Comparison of ENCODE assay signal across 10 cellular contexts in the genomic region with DNA sequence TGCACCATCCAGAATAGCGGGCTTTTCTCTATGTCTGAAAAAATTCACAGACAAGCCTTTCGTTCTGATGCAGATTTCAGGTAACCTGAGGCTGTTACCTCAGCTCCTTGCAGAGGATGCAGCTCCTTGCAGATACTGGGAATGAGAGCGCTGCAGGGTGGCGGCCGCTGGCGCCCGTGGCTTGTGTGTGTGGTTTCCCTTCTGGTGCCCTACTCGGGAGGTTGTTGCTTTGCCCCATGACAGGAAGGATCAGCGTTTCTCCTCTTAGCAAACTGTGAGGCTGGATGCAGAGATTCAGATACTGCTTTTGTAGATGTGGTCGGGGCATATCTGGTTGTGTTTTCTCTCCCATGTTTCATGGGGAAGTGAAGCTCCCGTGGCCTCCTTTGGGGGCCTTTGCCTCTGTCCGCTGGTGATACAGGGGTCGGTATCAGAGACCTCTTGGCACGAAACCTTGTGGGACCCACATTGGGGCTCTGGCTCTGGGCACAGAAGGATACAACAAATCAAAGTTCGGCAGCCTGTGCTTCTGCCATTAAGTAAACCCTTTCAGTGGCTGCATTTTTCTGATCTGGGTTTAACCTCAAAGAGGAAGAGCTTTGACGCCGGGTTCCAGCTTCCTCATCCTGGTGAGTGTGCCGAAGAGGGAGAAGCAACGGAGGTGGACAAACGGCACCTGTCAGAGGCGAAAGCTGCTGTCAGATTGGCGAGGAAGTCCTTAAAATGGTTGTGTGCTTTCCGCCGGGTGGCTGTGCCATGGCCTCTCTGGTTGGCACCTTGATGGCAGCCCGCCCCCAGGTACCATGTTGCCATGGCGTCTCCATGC.
A peak's percentile ranks its signal among the peaks of the same experiment; 100 is the strongest.
DNase-seq lines count a peak whose midpoint lies in the region; ATAC-seq and TF ChIP-seq lines count a peak whose summit lies in the region.
"Had no signal": no experiment of that assay in that cellular context is flagged by ENCODE, and none has a peak within 500 bp of the region (broad histone marks: within the 10 kb centered on the region; RNA-seq: fewer than 3 reads in every experiment).

No MANE protein-coding gene starts in this region.

- H3K36me3 Mint-ChIP-seq in CD14-positive monocyte (peaks cover 13 to 14% of the 10 kb centered on the region in 2 donors), progenitor cell of endocrine pancreas (ENCODE audit: insufficient read depth) (peaks cover under 1% of the 10 kb centered on the region)

- no peaks in the 10 kb centered on the region for H3K36me3 ChIP-seq in IMR-90 (ENCODE audit: control insufficient read depth, insufficient read depth, low read length)

- no peak overlapping the region for H2BK120ac ChIP-seq in IMR-90 (ENCODE audit: low read depth, low read length)

- dilution Hi-C loops in IMR-90 (cut with HindIII; ENCODE audit: low sequenced_read_pairs, unreplicated experiment) = no loop called here

- H3K9me1 ChIP-seq in IMR-90 (ENCODE audit: insufficient read depth, low read length) = no peaks in the 10 kb centered on the region

- POLR2A ChIA-PET in IMR-90 (lab: Charles Lee; ENCODE audit: unreplicated experiment) = no interaction called here

- no peak overlapping the region for H4K5ac ChIP-seq in IMR-90 (ENCODE audit: low read depth, low read length)

- WGBS in IMR-90 (ENCODE audit: extremely low coverage in 2 of 2, insufficient read length in 1 of 2), 2 experiments = 81% methylated on average over 7 of the region's 26 CpGs; no CpG with 5 or more reads in 1 of the 2 experiments

- H3K56ac ChIP-seq in IMR-90 (ENCODE audit: extremely low read depth, insufficient read depth, low read length) = no peak overlapping the region

- H3K79me1 ChIP-seq in IMR-90 (ENCODE audit: low read depth in 1 of 2, low read length in 2 of 2) = no peaks in the 10 kb centered on the region

- no peak overlapping the region for H3K18ac ChIP-seq in IMR-90 (ENCODE audit: low read depth, low read length)

- intact Hi-C loops in CD14-positive monocyte (cut with micrococcal nuclease) (loop anchor here (2.0 to 10.0 kb wide), 4 partner anchors 52 to 208 kb away; no protein-coding TSS in a partner anchor), IMR-90 (cut with micrococcal nuclease) (no loop called here)

- no peak for ATAC-seq in IMR-90 (ENCODE audit: low read depth)
- ATAC-seq in HG03565 (IDR thresholded peaks at IDR 0.05; ENCODE audit: unreplicated experiment) = no peak
- no peak for ATAC-seq in HG03378 (IDR thresholded peaks at IDR 0.05; ENCODE audit: unreplicated experiment)
- ATAC-seq in GM21367 (IDR thresholded peaks at IDR 0.05; ENCODE audit: unreplicated experiment) = no peak

- no peak for TF ChIP-seq RAD21 in IMR-90 (IDR thresholded peaks at IDR 0.05; ENCODE audit: low read length)

- H3K4ac ChIP-seq in IMR-90 (ENCODE audit: low read depth, low read length) = no peak overlapping the region

- no peaks in the 10 kb centered on the region for H3K9me3 ChIP-seq in IMR-90 (ENCODE audit: control insufficient read depth, insufficient read depth, low read length)
- H3K9me3 ChIP-seq in mononuclear cell (ENCODE audit: low read depth, low read length) = no peaks in the 10 kb centered on the region

- H2BK15ac ChIP-seq in IMR-90 (ENCODE audit: low read depth, low read length) = no peak overlapping the region

- TF ChIP-seq CTCF in CD14-positive monocyte (IDR thresholded peaks at IDR 0.05) (no peak), IMR-90 (conservative IDR thresholded peaks at IDR 0.05; ENCODE audit: low read depth, low read length) (no peak), progenitor cell of endocrine pancreas (IDR thresholded peaks at IDR 0.05; ENCODE audit: unreplicated experiment) (no peak)

- peaks cover 55% of the 10 kb centered on the region for H3K4me1 Mint-ChIP-seq in CD14-positive monocyte
- H3K4me1 Mint-ChIP-seq in progenitor cell of endocrine pancreas (ENCODE audit: low read depth) = peaks cover 3% of the 10 kb centered on the region

- H3K27me3 Mint-ChIP-seq in CD14-positive monocyte (ENCODE audit: low read depth in 3 of 3) = no peaks in the 10 kb centered on the region
- H3K27me3 Mint-ChIP-seq in progenitor cell of endocrine pancreas = no peaks in the 10 kb centered on the region

- H3K27ac ChIP-seq in IMR-90 (ENCODE audit: insufficient read depth, low read length) = no peak overlapping the region

- no peak overlapping the region for H3K14ac ChIP-seq in IMR-90 (replicated peaks; ENCODE audit: low read depth, low read length)

- H2BK20ac ChIP-seq in IMR-90 (ENCODE audit: low read depth, low read length) = no peak overlapping the region

- H2AK9ac ChIP-seq in IMR-90 (replicated peaks; ENCODE audit: low read depth, low read length, poor library complexity) = peak overlapping the region; percentile 15

- TF ChIP-seq POLR2A in IMR-90 (IDR thresholded peaks at IDR 0.05; ENCODE audit: low read depth, low read length) = no peak

- H2AFZ ChIP-seq in IMR-90 (replicated peaks; ENCODE audit: low read length, poor library complexity) = peak overlapping the region; percentile 26

- no TSS peak for BruUV-seq in IMR-90 (replicated peaks; lab: Mats Ljungman, UMichigan)

- H3K27me3 ChIP-seq in IMR-90 (ENCODE audit: control insufficient read depth, insufficient read depth, low read length) (peaks cover 7% of the 10 kb centered on the region), mononuclear cell (ENCODE audit: insufficient read depth, low read length) (no peaks in the 10 kb centered on the region)

- H2BK5ac ChIP-seq in IMR-90 (ENCODE audit: low read depth, low read length, poor library complexity, severe bottlenecking) = no peak overlapping the region

- H3K4me1 ChIP-seq in IMR-90 (ENCODE audit: control insufficient read depth, insufficient read depth, low read length) (peaks cover 2% of the 10 kb centered on the region; the same call in 1 of the 2 replicates), mononuclear cell (ENCODE audit: insufficient read depth, low read length) (peaks cover 50% of the 10 kb centered on the region)

- H3K4me3 Mint-ChIP-seq in CD14-positive monocyte (peak overlapping the region; percentile 85 to 94), progenitor cell of endocrine pancreas (ENCODE audit: low read depth) (no peak overlapping the region)
- H3K4me3 Mint-ChIP-seq: HFFc6 had no signal

- no peak overlapping the region for H3K9ac ChIP-seq in IMR-90 (ENCODE audit: low read depth, low read length)

- no peak overlapping the region for H3K4me3 ChIP-seq in IMR-90 (ENCODE audit: insufficient read depth, low read depth, low read length)
- H3K4me3 ChIP-seq in mononuclear cell (ENCODE audit: low read length) = peak overlapping the region; percentile 11

- H4K8ac ChIP-seq in IMR-90 (ENCODE audit: low read depth in 2 of 2, low read length in 2 of 2) = no peak overlapping the region

- no peak overlapping the region for H3K23ac ChIP-seq in IMR-90 (ENCODE audit: low read depth, low read length)

- H3K27ac Mint-ChIP-seq in CD14-positive monocyte (peak overlapping the region; percentile 93 to 98 (median 96)), progenitor cell of endocrine pancreas (no peak overlapping the region)
- H3K27ac Mint-ChIP-seq: HFFc6 had no signal

- H4K20me1 ChIP-seq in IMR-90 (ENCODE audit: insufficient read depth, low read length) = no peaks in the 10 kb centered on the region

- H3K9me3 Mint-ChIP-seq in CD14-positive monocyte = no peaks in the 10 kb centered on the region
- no peaks in the 10 kb centered on the region for H3K9me3 Mint-ChIP-seq in progenitor cell of endocrine pancreas (ENCODE audit: low read depth)
- H3K9me3 Mint-ChIP-seq: HFFc6 had no signal

- no peak overlapping the region for H3K4me2 ChIP-seq in IMR-90 (ENCODE audit: low read depth, low read length)

- H2AK5ac ChIP-seq in IMR-90 (ENCODE audit: low read depth, low read length) = no peak overlapping the region

- in situ Hi-C loops in IMR-90 (cut with MboI; ENCODE audit: low sequenced_read_pairs) = loop anchor here (5.0 kb wide), 1 partner anchor 203 kb away; no protein-coding TSS in a partner anchor

- DNase-seq in CD14-positive monocyte (ENCODE audit: low spot score) (peak; percentile 75), IMR-90 (no peak), progenitor cell of endocrine pancreas (ENCODE audit: low spot score, unreplicated experiment) (no peak)
- DNase-seq in activated T-cell treated with anti-CD3 and anti-CD28 coated beads, Interleukin-2, amount 50 U/mL, for 48 hours = peak; percentile 26 to 29
- DNase-seq: HFFc6, NCI-H446 had no signal

- H4K91ac ChIP-seq in IMR-90 (ENCODE audit: insufficient read depth, low read depth, low read length) = no peak overlapping the region

- CTCF ChIA-PET in IMR-90 (lab: Yijun Ruan, JAX) = interaction anchor here (1.2 to 1.7 kb wide), 2 partner anchors 59 to 207 kb away, joined by 3 to 7 read pairs; no protein-coding TSS in a partner anchor

TF ChIP-seq in IMR-90, 13 proteins besides CTCF, POLR2A, EP300 and RAD21:
- no peak for TF ChIP-seq NFE2L2 (IDR thresholded peaks at IDR 0.05; ENCODE audit: low read depth, low read length)
- TF ChIP-seq CEBPB (IDR thresholded peaks at IDR 0.05; ENCODE audit: low read depth, low read length) = no peak
- no peak for TF ChIP-seq ELK1 (IDR thresholded peaks at IDR 0.05; ENCODE audit: borderline replicate concordance, low read depth, low read length)

Comparison
In these comparisons a context has a peak if more than half of its experiments do, and no peak if none do; other contexts are left out.
1. DNase-seq: peak in CD14-positive monocyte (single experiment) and activated T-cell treated with anti-CD3 and anti-CD28 coated beads, Interleukin-2, amount 50 U/mL, for 48 hours (2 of 2); none in IMR-90 (single experiment) and progenitor cell of endocrine pancreas (single experiment).